In the genomic region with DNA sequence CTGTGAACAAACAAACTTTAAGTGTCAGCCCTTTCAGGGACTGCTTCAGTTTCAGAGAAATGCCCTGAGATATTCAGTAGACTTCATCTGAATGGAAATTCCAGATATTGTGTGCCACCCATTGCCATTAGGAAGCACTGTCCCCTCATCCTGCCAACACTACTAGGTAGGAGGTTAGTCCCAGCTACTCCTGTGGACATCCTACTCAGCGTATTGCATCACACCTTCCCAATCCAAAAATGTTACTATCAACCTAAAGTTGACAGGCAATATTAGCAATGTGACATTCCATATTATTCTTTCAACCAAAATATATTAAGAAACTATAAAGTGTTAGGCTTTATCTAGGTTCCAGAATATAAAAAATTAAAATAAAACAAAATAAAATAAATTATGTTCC, we compare ENCODE assay signal across 10 cellular contexts.
"Had no signal": no experiment of that assay in that cellular context is flagged by ENCODE, and none has a peak within 500 bp of the region (broad histone marks: within the 10 kb centered on the region; RNA-seq: fewer than 3 reads in every experiment).

No MANE protein-coding gene starts in this region.

- H3K36me3 ChIP-seq: HAP-1 had no signal

- H3K4me3 ChIP-seq: GM23248, GM23338, HAP-1 had no signal

- H3K4me1 ChIP-seq: HAP-1 had no signal

- H3K27ac ChIP-seq: GM23248 had no signal

- ATAC-seq: GM23338, HCT116 had no signal

- H3K9me3 ChIP-seq: HAP-1 had no signal

- H3K9ac ChIP-seq: GM23248 had no signal

- FAIRE-seq: H54 had no signal

- H2AFZ ChIP-seq: GM23248, GM23338 had no signal

- DNase-seq: GM23248, GOT3, H7, H9, HCEC 1CT, HFFc6 had no signal

- H3K4me2 ChIP-seq: GM23338 had no signal
